ENCODE assay signal across 1 cellular context in genomic region chr14:73700325-73700724, GRCh38.
TF ChIP-seq lines count a peak whose summit lies in the region.

No MANE protein-coding gene starts in this region.

TF ChIP-seq in GM12878, 131 proteins besides CTCF, POLR2A, EP300 and RAD21:
- no peak for TF ChIP-seq MXI1 (IDR thresholded peaks at IDR 0.05; ENCODE audit: low read depth, low read length)
- no peak for TF ChIP-seq HDAC6 (IDR thresholded peaks at IDR 0.05; ENCODE audit: unreplicated experiment)
- peak; percentile 51; the same call in 1 of the 2 replicates for TF ChIP-seq MTA2 (IDR thresholded peaks at IDR 0.05; ENCODE audit: low read depth)
- no peak for TF ChIP-seq RCOR1 (conservative IDR thresholded peaks at IDR 0.05; ENCODE audit: low read depth, low read length)
- TF ChIP-seq PKNOX1 (IDR thresholded peaks at IDR 0.05) = peak; percentile 66
- TF ChIP-seq ZNF24 (IDR thresholded peaks at IDR 0.05) = no peak
- TF ChIP-seq ZNF384 (IDR thresholded peaks at IDR 0.05; ENCODE audit: borderline replicate concordance, low read depth, low read length) = 0 out of 2 replicates have a peak, but pooled peaks have one; percentile 13
- TF ChIP-seq POU2F2 (IDR thresholded peaks at IDR 0.05; ENCODE audit: borderline replicate concordance, low read depth, low read length) = no peak
- no peak for TF ChIP-seq PAX8 (IDR thresholded peaks at IDR 0.05)
- no peak for TF ChIP-seq SKIL (IDR thresholded peaks at IDR 0.05; ENCODE audit: low read depth, poor library complexity, severe bottlenecking)
- TF ChIP-seq IKZF1 (conservative IDR thresholded peaks at IDR 0.05) = peak; percentile 82
- TF ChIP-seq GABPA (IDR thresholded peaks at IDR 0.05; ENCODE audit: low read depth) = no peak
- peak; percentile 59; the same call in 1 of the 2 replicates for TF ChIP-seq RELB (IDR thresholded peaks at IDR 0.05; ENCODE audit: low read depth)
- TF ChIP-seq IKZF2 (IDR thresholded peaks at IDR 0.05) = peak; percentile 84 to 87
